ENCODE assay signal across 11 cellular contexts in the genomic region with DNA sequence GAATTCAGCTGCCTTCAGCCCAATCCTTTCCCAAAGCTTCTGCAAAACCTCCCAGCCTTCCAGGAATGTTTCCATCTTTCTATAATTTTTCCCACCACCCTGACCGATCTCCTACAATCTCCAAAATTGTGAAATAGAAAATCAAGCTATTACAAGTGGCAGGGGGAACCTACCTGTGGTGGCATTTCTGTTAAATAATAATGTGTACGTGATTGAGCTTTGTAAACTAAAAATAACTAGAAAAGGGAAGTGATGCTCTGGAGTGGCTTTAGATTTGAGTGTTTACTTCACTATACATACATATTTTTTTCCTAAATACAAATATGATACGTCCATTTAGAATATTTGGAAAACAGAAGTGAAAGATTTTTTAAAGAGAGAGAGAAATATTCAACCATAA.
A peak's percentile ranks its signal among the peaks of the same experiment; 100 is the strongest.
DNase-seq lines count a peak whose midpoint lies in the region; ATAC-seq lines count a peak whose summit lies in the region.
"Had no signal": no experiment of that assay in that cellular context is flagged by ENCODE, and none has a peak within 500 bp of the region (broad histone marks: within the 10 kb centered on the region; RNA-seq: fewer than 3 reads in every experiment).

No MANE protein-coding gene starts in this region.

- ATAC-seq in GM19043 (IDR thresholded peaks at IDR 0.05; ENCODE audit: low read depth, unreplicated experiment) = peak; percentile 86
- peak; percentile 56 for ATAC-seq in HG02588 (IDR thresholded peaks at IDR 0.05; ENCODE audit: unreplicated experiment)
- ATAC-seq in HG03342 (IDR thresholded peaks at IDR 0.05; ENCODE audit: unreplicated experiment) = peak; percentile 85
- ATAC-seq: A549 had no signal

- DNase-seq in CD1c-positive myeloid dendritic cell (ENCODE audit: extremely low spot score) (peak; percentile 47), DMS153 (lab: John Stamatoyannopoulos, UW) (no peak), nucleus accumbens (lab: John Stamatoyannopoulos, UW) (no peak), anterior cingulate cortex (lab: John Stamatoyannopoulos, UW) (no peak)
- DNase-seq in activated CD8-positive, alpha-beta memory T cell treated with anti-CD3 and anti-CD28 coated beads, Interleukin-2, amount 50 U/mL, for 48 hours = no peak
- DNase-seq: DMS79, NCI-H526 treated with DMSO at 0.1 percent for 48 hours had no signal
